In genomic region chr6:106084106-106084963, GRCh38 we compare ENCODE assay signal across 8 cellular contexts. TPM values are rescaled to one million over a fixed set of nuclear protein-coding genes. Genes with fewer than 3 reads are reported as not detected.
DNase-seq lines count a peak whose midpoint lies in the region; ATAC-seq and TF ChIP-seq lines count a peak whose summit lies in the region.

No MANE protein-coding gene starts in this region.

- DNase-seq in DMS 273 treated with DMSO at 0.1 percent for 48 hours (lab: John Stamatoyannopoulos, UW) (peak; percentile 73), NCI-H524 treated with DMSO at 0.1 percent for 48 hours (lab: John Stamatoyannopoulos, UW) (peak; percentile 44), astrocyte of the hippocampus (ENCODE audit: low read depth, low spot score) (peak; percentile 83), left lung (no peak), middle frontal gyrus (ENCODE audit: extremely low spot score, low spot score) (no peak)
- no peak for DNase-seq in activated CD4-positive, alpha-beta T cell treated with anti-CD3 and anti-CD28 coated beads for 4 hours

- no peaks in the 10 kb centered on the region for H3K9me3 ChIP-seq in left lung

- H3K27me3 ChIP-seq in left lung: peaks cover 0 to 38% of the 10 kb centered on the region in 2 donors

- H3K4me3 ChIP-seq in left lung: no peak overlapping the region

- H3K36me3 ChIP-seq in left lung: no peaks in the 10 kb centered on the region

- intact Hi-C loops in left lung (cut with DNase I): loop anchor here in 1 of 2 donors (10.0 kb wide), 1 partner anchor 90 kb away; no protein-coding TSS in a partner anchor

- TF ChIP-seq CTCF in left lung (IDR thresholded peaks at IDR 0.05): peak; percentile 13 to 19

- peak overlapping the region; percentile 69 to 87 for H3K27ac ChIP-seq in left lung

- H3K4me1 ChIP-seq in left lung: peaks cover 0 to 54% of the 10 kb centered on the region in 2 donors

- ATAC-seq in GM19035 (IDR thresholded peaks at IDR 0.05; ENCODE audit: unreplicated experiment) (peak; percentile 72), HG03103 (IDR thresholded peaks at IDR 0.05; ENCODE audit: low read depth, unreplicated experiment) (peak; percentile 73), left lung (peak; percentile 44)

RNA-seq across cellular contexts. Expression of gene PRDM1, which starts 1.8 kb away (rescaled TPM):
- 10 to 100 TPM in 1 of 2 donors, 1 to 10 TPM in 1; 7.9 to 11.1 TPM for total RNA-seq in left lung

Comparison
In these comparisons a context has a peak if more than half of its experiments do, and no peak if none do; other contexts are left out.
1. DNase-seq: peak in DMS 273 treated with DMSO at 0.1 percent for 48 hours (single experiment), NCI-H524 treated with DMSO at 0.1 percent for 48 hours (single experiment) and astrocyte of the hippocampus (single experiment); none in left lung (0 of 2), middle frontal gyrus (single experiment) and activated CD4-positive, alpha-beta T cell treated with anti-CD3 and anti-CD28 coated beads for 4 hours (0 of 2).
2. Peak in every context shown above with its lines, with median percentiles within 50 percentile points of each other: ATAC-seq.